Comparison of ENCODE assay signal across 16 cellular contexts in the genomic region with DNA sequence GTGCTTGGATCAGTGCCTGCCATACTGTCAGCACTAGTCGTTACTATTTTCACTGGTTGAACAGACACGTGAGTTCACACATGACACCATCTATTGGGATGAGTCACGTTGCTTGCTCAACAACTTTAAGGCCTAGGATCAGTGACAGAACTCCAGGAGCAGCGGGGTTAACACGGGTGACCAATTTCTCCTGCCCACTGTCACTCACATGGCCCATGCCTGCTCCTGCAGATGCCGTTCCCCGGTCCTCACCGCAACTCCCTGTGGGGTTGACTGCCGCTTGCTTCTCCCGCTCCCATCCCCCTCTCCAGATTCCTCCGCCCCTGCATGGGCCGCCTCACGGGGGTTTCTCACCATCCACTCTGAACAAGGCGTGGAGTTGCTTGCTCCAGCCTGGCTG.
DNase-seq lines count a peak whose midpoint lies in the region; ATAC-seq and TF ChIP-seq lines count a peak whose summit lies in the region.
"Had no signal": no experiment of that assay in that cellular context is flagged by ENCODE, and none has a peak within 500 bp of the region (broad histone marks: within the 10 kb centered on the region; RNA-seq: fewer than 3 reads in every experiment).

No MANE protein-coding gene starts in this region.

- intact Hi-C loops in thyroid gland (cut with DNase I): no loop called here

- peak overlapping the region; percentile 56 to 85 (median 77) for H3K4me2 ChIP-seq in BLaER1 treated with 17β-estradiol and CSF1 and Interleukin-3, amounts not matched to agents 10 nM and 100 nM
- H3K4me2 ChIP-seq in mesendoderm (ENCODE audit: low read length): no peak overlapping the region

- H4K8ac ChIP-seq in mesendoderm (ENCODE audit: low read depth, low read length): no peak overlapping the region

- H3K18ac ChIP-seq in mesendoderm (ENCODE audit: low read length): no peak overlapping the region

- H3K27ac ChIP-seq in BLaER1 treated with 17β-estradiol and CSF1 and Interleukin-3, amounts not matched to agents 10 nM and 100 nM: peak overlapping the region; percentile 4 to 89 (median 77); a peak in 21 of 22 replicates
- no peak overlapping the region for H3K27ac ChIP-seq in mesendoderm (ENCODE audit: low read depth, low read length)
- no peak overlapping the region for H3K27ac ChIP-seq in thyroid gland
- H3K27ac ChIP-seq: esophagus muscularis mucosa, stomach had no signal

- no peak for ATAC-seq in GM21529 (IDR thresholded peaks at IDR 0.05; ENCODE audit: unreplicated experiment)
- ATAC-seq: left colon had no signal

- TF ChIP-seq CTCF in cardiac fibroblast (IDR thresholded peaks at IDR 0.05; ENCODE audit: low read depth, low read length): no peak
- no peak for TF ChIP-seq CTCF in BE2C (IDR thresholded peaks at IDR 0.05; ENCODE audit: low read depth, low read length)
- no peak for TF ChIP-seq CTCF in thyroid gland (IDR thresholded peaks at IDR 0.05)

- no peak overlapping the region for H3K4ac ChIP-seq in mesendoderm (ENCODE audit: low read depth, low read length)

- H3K9ac ChIP-seq in BLaER1 treated with 17β-estradiol and CSF1 and Interleukin-3, amounts not matched to agents 10 nM and 100 nM: peak overlapping the region in 9 of 11 experiments; percentile 33 to 72 (median 56); a peak in 15 of 22 replicates
- H3K9ac ChIP-seq in mesendoderm (ENCODE audit: low read length): no peak overlapping the region

- TF ChIP-seq POLR2A in thyroid gland (IDR thresholded peaks at IDR 0.05): no peak

- no peak overlapping the region for H2AK5ac ChIP-seq in mesendoderm (ENCODE audit: low read length)

- no peak overlapping the region for H4K5ac ChIP-seq in mesendoderm (ENCODE audit: low read length)

- no peak overlapping the region for H3K23ac ChIP-seq in mesendoderm (ENCODE audit: low read length)

- no peak overlapping the region for H2BK15ac ChIP-seq in mesendoderm (replicated peaks; ENCODE audit: low read depth)

- no peaks in the 10 kb centered on the region for H3K27me3 ChIP-seq in BLaER1 treated with 17β-estradiol and CSF1 and Interleukin-3, amounts not matched to agents 10 nM and 100 nM
- H3K27me3 ChIP-seq in mesendoderm (ENCODE audit: insufficient read depth, low read length, poor library complexity) (no peaks in the 10 kb centered on the region), BE2C (no peaks in the 10 kb centered on the region), thyroid gland (no peaks in the 10 kb centered on the region)
- H3K27me3 ChIP-seq: esophagus muscularis mucosa, stomach had no signal

- peaks cover 0 to 37% (median 0%) of the 10 kb centered on the region in 11 experiments; a peak in 8 of 22 replicates for H3K36me3 ChIP-seq in BLaER1 treated with 17β-estradiol and CSF1 and Interleukin-3, amounts not matched to agents 10 nM and 100 nM
- H3K36me3 ChIP-seq in mesendoderm (ENCODE audit: control insufficient read depth, insufficient read depth, low read length) (no peaks in the 10 kb centered on the region), BE2C (no peaks in the 10 kb centered on the region), thyroid gland (no peaks in the 10 kb centered on the region)

- peaks cover 31 to 94% (median 86%) of the 10 kb centered on the region in 10 experiments for H3K4me1 ChIP-seq in BLaER1 treated with 17β-estradiol and CSF1 and Interleukin-3, amounts not matched to agents 10 nM and 100 nM
- H3K4me1 ChIP-seq in mesendoderm (ENCODE audit: control insufficient read depth, low read depth, low read length) (peaks cover 2% of the 10 kb centered on the region), BE2C (peaks cover 2% of the 10 kb centered on the region; the same call in 1 of the 2 replicates), thyroid gland (no peaks in the 10 kb centered on the region)

- H4K20me1 ChIP-seq in BLaER1 treated with 17β-estradiol and CSF1 and Interleukin-3, amounts not matched to agents 10 nM and 100 nM: no peaks in the 10 kb centered on the region

- no peak overlapping the region for H2BK5ac ChIP-seq in mesendoderm (ENCODE audit: low read length)

- peaks cover 0 to 14% (median 4%) of the 10 kb centered on the region in 11 experiments; a peak in 8 of 22 replicates for H3K9me3 ChIP-seq in BLaER1 treated with 17β-estradiol and CSF1 and Interleukin-3, amounts not matched to agents 10 nM and 100 nM (replicated peaks in 1 of 11)
- no peaks in the 10 kb centered on the region for H3K9me3 ChIP-seq in BE2C
- no peaks in the 10 kb centered on the region for H3K9me3 ChIP-seq in thyroid gland
- H3K9me3 ChIP-seq: esophagus muscularis mucosa, stomach had no signal

- H3K79me2 ChIP-seq in mesendoderm (ENCODE audit: control insufficient read depth, insufficient read depth, low read length): no peaks in the 10 kb centered on the region

- H3K79me1 ChIP-seq in mesendoderm (ENCODE audit: low read length): no peaks in the 10 kb centered on the region

- H2BK120ac ChIP-seq in mesendoderm (ENCODE audit: low read depth, low read length): no peak overlapping the region

- no CpG with 5 or more reads among the region's 14 CpGs for WGBS in mesendoderm (ENCODE audit: extremely low coverage, insufficient coverage, low lambda C conversion rate)
- 94% methylated on average over 14 of the region's 14 CpGs for WGBS in thyroid gland, 2 donors

- peak overlapping the region in 2 of 10 experiments; percentile 10 to 20; a peak in 2 of 20 replicates for H3K4me3 ChIP-seq in BLaER1 treated with 17β-estradiol and CSF1 and Interleukin-3, amounts not matched to agents 10 nM and 100 nM
- no peak overlapping the region for H3K4me3 ChIP-seq in cardiac fibroblast (replicated peaks in 1 of 2; ENCODE audit: low read depth in 2 of 2, low read length in 2 of 2)
- H3K4me3 ChIP-seq in mesendoderm (ENCODE audit: low read length): no peak overlapping the region
- H3K4me3 ChIP-seq in BE2C (ENCODE audit: low read depth, low read length): no peak overlapping the region
- no peak overlapping the region for H3K4me3 ChIP-seq in thyroid gland (replicated peaks in 1 of 3)
- H3K4me3 ChIP-seq: esophagus muscularis mucosa, stomach had no signal

- no peak overlapping the region for H3K56ac ChIP-seq in mesendoderm (ENCODE audit: low read length)

- peak; percentile 19 for DNase-seq in M059J (ENCODE audit: low read depth)
- peak; percentile 5 to 51 for DNase-seq in cardiac fibroblast (ENCODE audit: low read depth in 2 of 2)
- peak; percentile 18 for DNase-seq in mesendoderm
- no peak for DNase-seq in H4 (ENCODE audit: low spot score)
- no peak for DNase-seq in BE2C
- DNase-seq in thyroid gland: no peak
- DNase-seq: activated CD4-positive, alpha-beta T cell treated with anti-CD3 and anti-CD28 coated beads, Interleukin-2, amount 50 U/mL, for 48 hours; hypothalamus; left colon; NCI-H187 treated with DMSO at 0.1 percent for 48 hours; NCI-H524 treated with DMSO at 0.1 percent for 48 hours; posterior cingulate gyrus; stomach had no signal

Comparison
In these comparisons a context has a peak if more than half of its experiments do, and no peak if none do; other contexts are left out.
1. H3K27ac ChIP-seq: peak in BLaER1 treated with 17β-estradiol and CSF1 and Interleukin-3, amounts not matched to agents 10 nM and 100 nM (11 of 11); none in mesendoderm (single experiment) and thyroid gland (0 of 3).
2. DNase-seq: peak in M059J (single experiment), cardiac fibroblast (2 of 2) and mesendoderm (single experiment); none in H4 (single experiment), BE2C (single experiment) and thyroid gland (0 of 2).